In the genomic region with DNA sequence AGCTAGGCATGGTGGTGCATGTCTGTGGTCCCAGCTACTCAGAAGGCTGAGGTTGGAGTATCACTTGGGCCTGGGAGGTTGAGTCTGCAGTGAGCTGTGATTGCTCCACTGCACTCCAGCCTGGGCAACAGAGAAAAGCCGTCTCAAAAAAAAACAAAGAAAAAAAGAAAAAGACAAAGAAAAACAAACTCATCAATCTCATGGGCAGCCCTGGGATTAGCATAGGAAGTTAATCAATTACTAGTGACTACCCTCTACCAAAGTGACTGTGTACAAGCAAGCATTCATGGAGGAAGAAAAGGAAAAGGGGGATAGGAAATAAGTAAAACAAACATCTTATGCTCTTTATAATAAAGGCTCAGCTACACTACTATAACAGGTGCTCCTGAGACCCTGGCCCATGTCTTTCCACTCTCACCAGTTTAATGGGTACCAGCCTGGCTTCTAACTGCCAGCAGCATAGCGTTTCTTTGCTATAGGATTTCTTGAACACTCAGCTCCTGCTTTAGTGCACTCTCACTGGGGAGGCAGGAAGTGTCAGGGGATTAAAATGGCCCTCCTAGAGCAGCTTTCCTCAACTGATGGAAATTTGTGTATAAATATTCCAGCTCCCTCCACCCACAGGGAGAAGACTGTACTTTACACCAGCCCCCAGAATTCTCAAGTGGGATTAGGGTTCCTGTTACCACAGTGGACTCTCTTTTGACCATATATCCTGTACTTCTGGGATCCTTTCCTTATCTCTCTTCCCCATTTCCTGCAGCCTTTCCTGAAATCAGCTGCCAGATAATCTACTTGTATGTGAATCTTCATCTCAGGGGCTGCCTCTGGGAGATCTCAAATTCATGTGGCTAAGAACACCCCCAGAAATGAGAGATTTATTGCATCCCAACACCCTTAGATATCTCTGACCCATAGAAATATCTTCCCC, we compare ENCODE assay signal across 1 cellular context.
TF ChIP-seq lines count a peak whose summit lies in the region.

No MANE protein-coding gene starts in this region.

TF ChIP-seq in WTC11, 78 proteins besides CTCF, POLR2A, EP300 and RAD21:
- TF ChIP-seq, protein P1, sequence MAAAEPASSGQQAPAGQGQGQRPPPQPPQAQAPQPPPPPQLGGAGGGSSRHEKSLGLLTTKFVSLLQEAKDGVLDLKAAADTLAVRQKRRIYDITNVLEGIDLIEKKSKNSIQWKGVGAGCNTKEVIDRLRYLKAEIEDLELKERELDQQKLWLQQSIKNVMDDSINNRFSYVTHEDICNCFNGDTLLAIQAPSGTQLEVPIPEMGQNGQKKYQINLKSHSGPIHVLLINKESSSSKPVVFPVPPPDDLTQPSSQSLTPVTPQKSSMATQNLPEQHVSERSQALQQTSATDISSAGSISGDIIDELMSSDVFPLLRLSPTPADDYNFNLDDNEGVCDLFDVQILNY (CRISPR knock-in tag; IDR thresholded peaks at IDR 0.05): no peak
- TF ChIP-seq JUN (CRISPR knock-in tag; IDR thresholded peaks at IDR 0.05) (no peak), NR3C1 (CRISPR knock-in tag; conservative IDR thresholded peaks at IDR 0.05; ENCODE audit: low read depth) (no peak), RORB (CRISPR knock-in tag; IDR thresholded peaks at IDR 0.05) (no peak), ATF1 (CRISPR knock-in tag; IDR thresholded peaks at IDR 0.05) (no peak), TEAD4 (CRISPR knock-in tag; IDR thresholded peaks at IDR 0.05) (no peak), ETV6 (CRISPR knock-in tag; IDR thresholded peaks at IDR 0.05) (no peak), MYBL2 (CRISPR knock-in tag; IDR thresholded peaks at IDR 0.05) (no peak), ESRRA (CRISPR knock-in tag; IDR thresholded peaks at IDR 0.05; ENCODE audit: borderline replicate concordance) (no peak)
- TF ChIP-seq, protein P2, sequence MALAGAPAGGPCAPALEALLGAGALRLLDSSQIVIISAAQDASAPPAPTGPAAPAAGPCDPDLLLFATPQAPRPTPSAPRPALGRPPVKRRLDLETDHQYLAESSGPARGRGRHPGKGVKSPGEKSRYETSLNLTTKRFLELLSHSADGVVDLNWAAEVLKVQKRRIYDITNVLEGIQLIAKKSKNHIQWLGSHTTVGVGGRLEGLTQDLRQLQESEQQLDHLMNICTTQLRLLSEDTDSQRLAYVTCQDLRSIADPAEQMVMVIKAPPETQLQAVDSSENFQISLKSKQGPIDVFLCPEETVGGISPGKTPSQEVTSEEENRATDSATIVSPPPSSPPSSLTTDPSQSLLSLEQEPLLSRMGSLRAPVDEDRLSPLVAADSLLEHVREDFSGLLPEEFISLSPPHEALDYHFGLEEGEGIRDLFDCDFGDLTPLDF (CRISPR knock-in tag; IDR thresholded peaks at IDR 0.05): no peak
- TF ChIP-seq, protein P3, sequence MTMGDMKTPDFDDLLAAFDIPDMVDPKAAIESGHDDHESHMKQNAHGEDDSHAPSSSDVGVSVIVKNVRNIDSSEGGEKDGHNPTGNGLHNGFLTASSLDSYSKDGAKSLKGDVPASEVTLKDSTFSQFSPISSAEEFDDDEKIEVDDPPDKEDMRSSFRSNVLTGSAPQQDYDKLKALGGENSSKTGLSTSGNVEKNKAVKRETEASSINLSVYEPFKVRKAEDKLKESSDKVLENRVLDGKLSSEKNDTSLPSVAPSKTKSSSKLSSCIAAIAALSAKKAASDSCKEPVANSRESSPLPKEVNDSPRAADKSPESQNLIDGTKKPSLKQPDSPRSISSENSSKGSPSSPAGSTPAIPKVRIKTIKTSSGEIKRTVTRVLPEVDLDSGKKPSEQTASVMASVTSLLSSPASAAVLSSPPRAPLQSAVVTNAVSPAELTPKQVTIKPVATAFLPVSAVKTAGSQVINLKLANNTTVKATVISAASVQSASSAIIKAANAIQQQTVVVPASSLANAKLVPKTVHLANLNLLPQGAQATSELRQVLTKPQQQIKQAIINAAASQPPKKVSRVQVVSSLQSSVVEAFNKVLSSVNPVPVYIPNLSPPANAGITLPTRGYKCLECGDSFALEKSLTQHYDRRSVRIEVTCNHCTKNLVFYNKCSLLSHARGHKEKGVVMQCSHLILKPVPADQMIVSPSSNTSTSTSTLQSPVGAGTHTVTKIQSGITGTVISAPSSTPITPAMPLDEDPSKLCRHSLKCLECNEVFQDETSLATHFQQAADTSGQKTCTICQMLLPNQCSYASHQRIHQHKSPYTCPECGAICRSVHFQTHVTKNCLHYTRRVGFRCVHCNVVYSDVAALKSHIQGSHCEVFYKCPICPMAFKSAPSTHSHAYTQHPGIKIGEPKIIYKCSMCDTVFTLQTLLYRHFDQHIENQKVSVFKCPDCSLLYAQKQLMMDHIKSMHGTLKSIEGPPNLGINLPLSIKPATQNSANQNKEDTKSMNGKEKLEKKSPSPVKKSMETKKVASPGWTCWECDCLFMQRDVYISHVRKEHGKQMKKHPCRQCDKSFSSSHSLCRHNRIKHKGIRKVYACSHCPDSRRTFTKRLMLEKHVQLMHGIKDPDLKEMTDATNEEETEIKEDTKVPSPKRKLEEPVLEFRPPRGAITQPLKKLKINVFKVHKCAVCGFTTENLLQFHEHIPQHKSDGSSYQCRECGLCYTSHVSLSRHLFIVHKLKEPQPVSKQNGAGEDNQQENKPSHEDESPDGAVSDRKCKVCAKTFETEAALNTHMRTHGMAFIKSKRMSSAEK (CRISPR knock-in tag; IDR thresholded peaks at IDR 0.05; ENCODE audit: borderline replicate concordance): no peak
TF ChIP-seq in WTC11: peak in this region for 0.
